In genomic region chr1:48777219-48777895, GRCh38 we compare ENCODE assay signal across 8 cellular contexts. TPM values are rescaled to one million over a fixed set of nuclear protein-coding genes. Genes with fewer than 3 reads are reported as not detected.
DNase-seq lines count a peak whose midpoint lies in the region; ATAC-seq and TF ChIP-seq lines count a peak whose summit lies in the region.

No MANE protein-coding gene starts in this region.

- no peaks in the 10 kb centered on the region for H3K36me3 ChIP-seq in CD8-positive, alpha-beta memory T cell (ENCODE audit: insufficient read depth, low read length)
- peaks cover 21% of the 10 kb centered on the region for H3K36me3 ChIP-seq in neuron (ENCODE audit: insufficient read depth, low read length)

- H3K9me3 Mint-ChIP-seq in CD8-positive, alpha-beta memory T cell, result peaks cover 0 to 6% (median 0%) of the 10 kb centered on the region in 5 donors

- H3K4me3 ChIP-seq in CD8-positive, alpha-beta memory T cell (ENCODE audit: low read length), result peak overlapping the region; percentile 55
- peak overlapping the region; percentile 81 for H3K4me3 ChIP-seq in epithelial cell of proximal tubule (ENCODE audit: low read depth, low read length)
- H3K4me3 ChIP-seq in neuron (ENCODE audit: low read length), result peak overlapping the region; percentile 97

- TF ChIP-seq CTCF in epithelial cell of proximal tubule (conservative IDR thresholded peaks at IDR 0.05; ENCODE audit: low read depth, low read length), result no peak

- no peak overlapping the region for H3K27ac ChIP-seq in CD8-positive, alpha-beta memory T cell (ENCODE audit: low read depth, low read length)

- H3K27me3 Mint-ChIP-seq in CD8-positive, alpha-beta memory T cell, result peaks cover 11 to 30% of the 10 kb centered on the region in 2 donors

- H3K4me1 Mint-ChIP-seq in CD8-positive, alpha-beta memory T cell, result peaks cover 10 to 21% (median 12%) of the 10 kb centered on the region in 3 donors

- no peaks in the 10 kb centered on the region for H3K9me3 ChIP-seq in CD8-positive, alpha-beta memory T cell (ENCODE audit: low read length)
- H3K9me3 ChIP-seq in neuron (ENCODE audit: low read length), result no peaks in the 10 kb centered on the region

- H3K4me3 Mint-ChIP-seq in CD8-positive, alpha-beta memory T cell, result peak overlapping the region; percentile 78 to 89 (median 82)

- ATAC-seq in HG03039 (IDR thresholded peaks at IDR 0.05; ENCODE audit: unreplicated experiment), result no peak

- peaks cover 8% of the 10 kb centered on the region for H3K4me1 ChIP-seq in CD8-positive, alpha-beta memory T cell (ENCODE audit: insufficient read depth, low read length)
- peaks cover 17% of the 10 kb centered on the region for H3K4me1 ChIP-seq in neuron (ENCODE audit: insufficient read depth, low read length)

- H3K36me3 Mint-ChIP-seq in CD8-positive, alpha-beta memory T cell, result peaks cover 0 to 2% (median 0%) of the 10 kb centered on the region in 3 donors

- H3K27me3 ChIP-seq in CD8-positive, alpha-beta memory T cell (ENCODE audit: insufficient read depth, low read length, poor library complexity, severe bottlenecking), result no peaks in the 10 kb centered on the region
- H3K27me3 ChIP-seq in neuron (ENCODE audit: insufficient read depth, low read length), result no peaks in the 10 kb centered on the region

- DNase-seq in CD8-positive, alpha-beta memory T cell, result no peak
- DNase-seq in NCI-H69 (lab: John Stamatoyannopoulos, UW), result peak; percentile 16
- no peak for DNase-seq in epithelial cell of proximal tubule (ENCODE audit: low read depth)
- no peak for DNase-seq in activated effector memory CD4-positive, alpha-beta T cell treated with anti-CD3 and anti-CD28 coated beads, Interleukin-2, amount 50 U/mL, for 16 hours
- DNase-seq in HuH-7.5 (ENCODE audit: low spot score), result no peak
- no peak for DNase-seq in activated gamma-delta T cell treated with Interleukin-2 at 50 U/mL for 16 hours

- CTCF ChIA-PET in CD8-positive, alpha-beta memory T cell (lab: Charles Lee), result interaction anchor here (1.5 kb wide), 1 partner anchor 42 kb away, joined by 3 read pairs; no protein-coding TSS in a partner anchor

- peak overlapping the region; percentile 91 for H2AFZ ChIP-seq in neuron (ENCODE audit: low read depth, low read length)

- H3K27ac Mint-ChIP-seq in CD8-positive, alpha-beta memory T cell, result peak overlapping the region in 2 of 8 donors; percentile 7 to 37

- POLR2A ChIA-PET in CD8-positive, alpha-beta memory T cell (lab: Charles Lee), result no interaction called here

RNA-seq across cellular contexts. Expression of gene BEND5, which starts 0.7 kb away (rescaled TPM):
- total RNA-seq in CD8-positive, alpha-beta memory T cell, result 1 to 10 TPM in 1 of 2 experiments, under 1 TPM in 1; 0.55 to 1.1 TPM
- 3.1 TPM for polyA plus RNA-seq in CD8-positive, alpha-beta memory T cell
- total RNA-seq in epithelial cell of proximal tubule, result 1.3 and 1.9 TPM in 2 replicates
